Comparison of ENCODE assay signal across 6 cellular contexts in genomic region chr13:92898946-92899345, GRCh38.
A peak's percentile ranks its signal among the peaks of the same experiment; 100 is the strongest.
DNase-seq lines count a peak whose midpoint lies in the region; FAIRE-seq and TF ChIP-seq lines count a peak whose summit lies in the region.
"Not testable (repeated sequence)": the region's sequence is repeated elsewhere in the genome, so short reads cannot be mapped to it uniquely, and the experiment has no call there.

No MANE protein-coding gene starts in this region.

- H3K4me1 Mint-ChIP-seq in astrocyte (ENCODE audit: low read depth, unreplicated experiment): peaks cover 11% of the 10 kb centered on the region

- not testable (repeated sequence) for H3K9me3 ChIP-seq in astrocyte (ENCODE audit: insufficient read depth, low read depth, low read length)

- not testable (repeated sequence) for H3K9me3 Mint-ChIP-seq in astrocyte (ENCODE audit: unreplicated experiment)

- not testable (repeated sequence) for H3K4me3 ChIP-seq in astrocyte (ENCODE audit: insufficient read depth, low read depth, low read length); fibroblast of villous mesenchyme (ENCODE audit: low read depth, low read length)

- H3K36me3 Mint-ChIP-seq in astrocyte (ENCODE audit: low read depth, unreplicated experiment): not testable (repeated sequence)

- not testable (repeated sequence) for H3K4me1 ChIP-seq in astrocyte (ENCODE audit: insufficient read depth, low read length)

- H3K4me3 Mint-ChIP-seq in astrocyte (ENCODE audit: unreplicated experiment): not testable (repeated sequence)

- H2AFZ ChIP-seq in astrocyte (ENCODE audit: low read depth, low read length): not testable (repeated sequence)

- not testable (repeated sequence) for H3K4me2 ChIP-seq in astrocyte (ENCODE audit: low read length)

- not testable (repeated sequence) for H3K36me3 ChIP-seq in astrocyte (ENCODE audit: insufficient read depth, low read length)

- H3K27ac ChIP-seq in astrocyte (ENCODE audit: low read depth, low read length): not testable (repeated sequence)

- not testable (repeated sequence) for H3K27me3 Mint-ChIP-seq in astrocyte (ENCODE audit: low read depth, unreplicated experiment)

- DNase-seq in M059J (ENCODE audit: low read depth) (peak; percentile 5), NCI-H446 treated with DMSO at 0.1 percent for 48 hours (lab: John Stamatoyannopoulos, UW) (peak; percentile 34), NCI-H774 (lab: John Stamatoyannopoulos, UW) (peak; percentile 52), astrocyte (ENCODE audit: low read depth) (peak; percentile 76), fibroblast of villous mesenchyme (ENCODE audit: low read depth) (peak; percentile 44)

- not testable (repeated sequence) for FAIRE-seq in astrocyte (lab: Jason Lieb, UNC)
- FAIRE-seq in endometrium (lab: Jason Lieb, UNC): peak; percentile 97

- TF ChIP-seq CTCF in astrocyte (IDR thresholded peaks at IDR 0.05; ENCODE audit: insufficient read depth, low read depth, low read length); fibroblast of villous mesenchyme (IDR thresholded peaks at IDR 0.05; ENCODE audit: insufficient read depth, low read depth, low read length): not testable (repeated sequence)

- H3K27me3 ChIP-seq in astrocyte (ENCODE audit: insufficient read depth, low read length): not testable (repeated sequence)

- not testable (repeated sequence) for H3K79me2 ChIP-seq in astrocyte (ENCODE audit: insufficient read depth, low read length)

- H4K20me1 ChIP-seq in astrocyte (ENCODE audit: insufficient read depth, low read length): not testable (repeated sequence)

- H3K27ac Mint-ChIP-seq in astrocyte (ENCODE audit: unreplicated experiment): not testable (repeated sequence)

- H3K9ac ChIP-seq in astrocyte (ENCODE audit: low read length): not testable (repeated sequence)

Comparison
In these comparisons a context has a peak if more than half of its experiments do, and no peak if none do; other contexts are left out.
1. DNase-seq: peak in every context shown above with its lines; median percentile 76 in astrocyte; 52 in NCI-H774; 44 in fibroblast of villous mesenchyme; 34 in NCI-H446 treated with DMSO at 0.1 percent for 48 hours; 5 in M059J.